1 cellular context compared by ENCODE assay signal in the genomic region with DNA sequence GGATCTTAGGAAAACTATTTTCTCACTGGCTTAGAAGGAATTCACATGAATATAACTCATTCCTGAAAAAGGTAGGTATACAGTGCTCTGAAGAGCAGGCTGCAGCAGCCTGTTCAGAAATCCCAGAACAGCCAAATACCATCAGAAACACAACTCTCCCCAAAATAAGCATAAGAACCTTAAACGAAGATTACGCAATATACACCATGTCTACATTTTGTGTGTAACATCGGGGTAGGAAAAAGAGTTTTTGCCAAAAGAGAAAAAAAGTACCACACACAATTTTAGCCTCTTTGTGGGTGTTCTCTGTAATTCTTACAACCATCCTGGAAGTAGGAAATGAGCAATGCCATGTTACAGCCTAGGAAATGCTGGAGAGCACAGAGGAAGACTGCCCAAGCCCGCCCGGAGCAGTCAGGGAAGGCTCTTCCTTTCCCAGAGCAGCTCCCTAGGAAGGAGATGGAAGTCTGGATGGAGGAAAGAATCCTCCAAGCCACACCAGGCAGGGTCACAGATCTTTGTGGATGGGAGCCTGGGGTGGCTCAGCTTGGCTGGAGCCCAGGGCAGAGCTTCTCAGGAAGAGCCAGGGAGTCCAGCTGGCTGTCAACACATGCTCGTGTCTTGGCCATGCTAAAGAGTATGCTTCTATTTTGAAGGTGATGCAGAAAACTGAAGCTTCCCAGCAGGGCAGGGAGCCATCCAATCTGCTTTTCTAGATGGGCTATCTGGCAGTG.
TF ChIP-seq lines count a peak whose summit lies in the region.

No MANE protein-coding gene starts in this region.

TF ChIP-seq in H1, 55 proteins besides CTCF, POLR2A, EP300 and RAD21:
- TF ChIP-seq SIX5 (IDR thresholded peaks at IDR 0.05; ENCODE audit: low read depth, low read length) (no peak), CEBPB (IDR thresholded peaks at IDR 0.05; ENCODE audit: low read depth, low read length) (peak; percentile 93)
TF ChIP-seq in H1: peak in this region for 1.
